In the genomic region with DNA sequence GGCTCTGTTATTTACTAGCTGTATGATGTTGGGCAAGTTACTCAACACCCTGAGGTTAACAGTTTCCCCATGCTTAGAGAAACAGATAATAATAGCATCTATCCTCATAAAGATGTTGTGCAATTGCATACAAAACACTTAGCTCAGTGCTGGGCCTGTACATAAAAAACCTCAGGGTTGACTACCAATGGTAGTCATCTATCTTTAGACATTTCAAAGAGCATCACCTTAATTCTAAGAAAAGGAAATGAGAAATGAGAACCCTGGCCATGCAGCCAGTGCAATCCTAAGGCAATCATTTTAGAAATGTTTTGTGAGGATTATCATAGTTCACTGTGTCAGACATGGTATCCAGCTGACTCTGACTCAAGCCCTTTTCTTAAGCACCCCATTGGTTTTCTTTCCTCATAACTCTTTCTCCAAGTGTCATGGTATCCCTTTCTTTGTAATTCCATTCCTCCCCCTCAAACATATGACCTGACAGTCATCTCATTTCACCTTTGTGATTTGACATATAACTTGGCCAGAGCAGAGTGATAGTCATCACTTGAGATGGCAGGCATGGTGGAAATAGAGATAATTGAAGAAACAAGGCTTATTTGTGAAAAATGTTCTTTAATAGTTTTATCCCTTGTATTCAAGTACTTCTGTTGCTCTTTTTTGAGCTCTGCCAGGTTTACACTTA, we compare ENCODE assay signal across 9 cellular contexts. TPM values are rescaled to one million over a fixed set of nuclear protein-coding genes. Genes with fewer than 3 reads are reported as not detected.
DNase-seq lines count a peak whose midpoint lies in the region; ATAC-seq and TF ChIP-seq lines count a peak whose summit lies in the region.
"Had no signal": no experiment of that assay in that cellular context is flagged by ENCODE, and none has a peak within 500 bp of the region (broad histone marks: within the 10 kb centered on the region; RNA-seq: fewer than 3 reads in every experiment).

No MANE protein-coding gene starts in this region.

- H3K27me3 ChIP-seq in AG04450 (ENCODE audit: control insufficient read depth, insufficient read depth, low read length) (no peaks in the 10 kb centered on the region), HL-60 (ENCODE audit: insufficient read depth, poor library complexity, severe bottlenecking) (no peaks in the 10 kb centered on the region), adipocyte (replicated peaks; ENCODE audit: control insufficient read depth, insufficient read depth, low read length) (no peaks in the 10 kb centered on the region)

- peak overlapping the region; percentile 57 for H3K27ac ChIP-seq in AG04450 (ENCODE audit: low read depth, low read length)
- peak overlapping the region; percentile 53 for H3K27ac ChIP-seq in HL-60 (replicated peaks)

- H3K4me3 ChIP-seq in AG04450 (ENCODE audit: low read depth, low read length) (no peak overlapping the region), HL-60 (replicated peaks; ENCODE audit: insufficient read depth, low read length) (no peak overlapping the region), adipocyte (ENCODE audit: low read length) (no peak overlapping the region), mucosa of descending colon (no peak overlapping the region)

- TF ChIP-seq CTCF in AG04450 (IDR thresholded peaks at IDR 0.05; ENCODE audit: low read depth, low read length) (no peak), HL-60 (IDR thresholded peaks at IDR 0.05; ENCODE audit: insufficient read depth, low read length) (no peak), mucosa of descending colon (IDR thresholded peaks at IDR 0.05) (no peak)

- DNase-seq in AG04450 (ENCODE audit: low read depth, low spot score) = peak; percentile 66
- peak; percentile 83 to 86 for DNase-seq in HL-60 (ENCODE audit: low read depth in 1 of 2, low spot score in 1 of 2)
- peak; percentile 88 for DNase-seq in adipocyte (ENCODE audit: low read depth)
- no peak for DNase-seq in mucosa of descending colon
- no peak for DNase-seq in islet precursor cell
- no peak for DNase-seq in NCI-H1105 (lab: John Stamatoyannopoulos, UW)
- DNase-seq: NCI-H1417 treated with DMSO at 0.1 percent for 48 hours had no signal

- peak overlapping the region; percentile 71 for H3K9ac ChIP-seq in adipocyte (ENCODE audit: low read length)

- POLR2A ChIA-PET in AG04450 (lab: Yijun Ruan, JAX) = interaction anchor here (0.7 kb wide), 1 partner anchor 733 kb away, joined by 3 read pairs; no protein-coding TSS in a partner anchor

- CTCF ChIA-PET in AG04450 (lab: Charles Lee) = interaction anchor here (0.5 to 3.4 kb wide), 9 partner anchors 8 to 1084 kb away, joined by 3 to 16 read pairs (median 6); no protein-coding TSS in a partner anchor

- H3K36me3 ChIP-seq in adipocyte (ENCODE audit: control insufficient read depth, insufficient read depth, low read length, severe bottlenecking) (no peaks in the 10 kb centered on the region), mucosa of descending colon (ENCODE audit: low read depth) (no peaks in the 10 kb centered on the region)

- intact Hi-C loops in mucosa of descending colon (cut with DNase I, micrococcal nuclease) = no loop called here

- peaks cover 49% of the 10 kb centered on the region for H3K4me1 ChIP-seq in adipocyte (ENCODE audit: control insufficient read depth, insufficient read depth, low read length)
- H3K4me1 ChIP-seq in mucosa of descending colon (ENCODE audit: low read depth) = no peaks in the 10 kb centered on the region

- H3K9me3 ChIP-seq in AG04450 (ENCODE audit: control insufficient read depth, insufficient read depth, low read length) (no peaks in the 10 kb centered on the region), adipocyte (ENCODE audit: control insufficient read depth, low read length) (no peaks in the 10 kb centered on the region), mucosa of descending colon (no peaks in the 10 kb centered on the region)

- peak; percentile 46 for ATAC-seq in mucosa of descending colon
- no peak for ATAC-seq in HG03045 (IDR thresholded peaks at IDR 0.05; ENCODE audit: unreplicated experiment)
- no peak for ATAC-seq in HG03469 (IDR thresholded peaks at IDR 0.05; ENCODE audit: unreplicated experiment)

RNA-seq across cellular contexts. Expression of a gene that starts 29.5 kb away (rescaled TPM):
- polyA plus RNA-seq in AG04450 (2011; rRNA removed) = 48.8 and 64.5 TPM in 2 replicates
- 77.9 and 145 TPM in 2 replicates for polyA minus RNA-seq in AG04450 (2011; rRNA and poly(A)+ RNA removed)
- 10 to 100 TPM; 26.3 to 56.0 (median 26.9) TPM for total RNA-seq in mucosa of descending colon

Comparison
In these comparisons a context has a peak if more than half of its experiments do, and no peak if none do; other contexts are left out.
1. DNase-seq: peak in AG04450 (single experiment), HL-60 (2 of 2) and adipocyte (single experiment); none in mucosa of descending colon (0 of 3), islet precursor cell (single experiment) and NCI-H1105 (single experiment).